In the genomic region with DNA sequence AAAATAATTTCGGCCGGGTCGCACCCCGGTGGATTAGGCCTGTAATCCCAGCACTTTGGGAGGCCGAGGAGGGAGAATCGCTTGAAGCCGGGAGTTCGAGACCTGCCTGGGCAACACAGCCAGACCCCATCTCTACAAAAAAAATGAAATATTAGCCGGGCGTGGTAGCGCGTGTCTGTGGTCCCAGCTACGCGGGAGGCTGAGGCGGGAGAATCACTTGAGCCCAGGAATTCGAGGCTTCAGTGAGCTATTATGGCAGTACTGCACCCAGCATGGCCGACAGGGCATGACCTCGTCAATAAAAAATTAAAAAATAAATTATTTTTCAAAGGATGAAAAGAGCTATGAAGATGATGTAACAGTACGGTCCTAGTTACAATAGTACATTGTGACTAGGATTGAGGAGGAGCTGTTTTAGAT, we compare ENCODE assay signal across 8 cellular contexts. TPM values are rescaled to one million over a fixed set of nuclear protein-coding genes. Genes with fewer than 3 reads are reported as not detected.
DNase-seq lines count a peak whose midpoint lies in the region; ATAC-seq and TF ChIP-seq lines count a peak whose summit lies in the region.

No MANE protein-coding gene starts in this region.

- H3K36me3 ChIP-seq in HUES64 (ENCODE audit: insufficient read depth, low read length) (peaks cover 23% of the 10 kb centered on the region), breast epithelium (no peaks in the 10 kb centered on the region), muscle layer of colon (ENCODE audit: insufficient read depth, low read length) (peaks cover 16% of the 10 kb centered on the region)

- TF ChIP-seq POLR2A in breast epithelium (IDR thresholded peaks at IDR 0.05) = no peak

- WGBS in HUES64 = 7% methylated on average over 17 of the region's 19 CpGs

- H3K4me3 ChIP-seq in AG10803 (ENCODE audit: low read length) (peak overlapping the region; percentile 78), HUES64 (ENCODE audit: low read length) (peak overlapping the region; percentile 99), breast epithelium (peak overlapping the region; percentile 64 to 94 (median 77)), muscle layer of colon (ENCODE audit: low read depth in 1 of 2, low read length in 2 of 2) (peak overlapping the region; percentile 68 to 78)

- no peaks in the 10 kb centered on the region for H3K9me3 ChIP-seq in HUES64 (ENCODE audit: insufficient read depth, low read depth, low read length)
- no peaks in the 10 kb centered on the region for H3K9me3 ChIP-seq in breast epithelium
- no peaks in the 10 kb centered on the region for H3K9me3 ChIP-seq in muscle layer of colon (ENCODE audit: low read length)

- no peak for TF ChIP-seq CTCF in AG10803 (conservative IDR thresholded peaks at IDR 0.05; ENCODE audit: low read length)
- no peak for TF ChIP-seq CTCF in breast epithelium (IDR thresholded peaks at IDR 0.05)

- H3K27ac ChIP-seq in HUES64 (ENCODE audit: low read depth, low read length) (peak overlapping the region; percentile 82), breast epithelium (peak overlapping the region; percentile 80 to 89), muscle layer of colon (ENCODE audit: low read depth, low read length) (peak overlapping the region; percentile 73)

- intact Hi-C loops in breast epithelium (cut with DNase I; ENCODE audit: low total_unique reads) = no loop called here

- H3K9ac ChIP-seq in HUES64 (ENCODE audit: low read depth, low read length) (peak overlapping the region; percentile 99), muscle layer of colon (ENCODE audit: low read length) (peak overlapping the region; percentile 59)

- DNase-seq in AG10803 (ENCODE audit: low read depth) (no peak), breast epithelium (ENCODE audit: low spot score in 2 of 2) (no peak), DMS79 (lab: John Stamatoyannopoulos, UW) (no peak)

- H3K4me1 ChIP-seq in HUES64 (ENCODE audit: insufficient read depth, low read length) (no peaks in the 10 kb centered on the region), breast epithelium (peaks cover 0 to 10% of the 10 kb centered on the region in 2 donors), muscle layer of colon (ENCODE audit: insufficient read depth, low read length) (peaks cover 9% of the 10 kb centered on the region)

- H3K27me3 ChIP-seq in HUES64 (ENCODE audit: insufficient read depth, low read length) (no peaks in the 10 kb centered on the region), breast epithelium (no peaks in the 10 kb centered on the region), muscle layer of colon (ENCODE audit: control insufficient read depth in 1 of 2, insufficient read depth in 2 of 2, low read length in 2 of 2) (no peaks in the 10 kb centered on the region)

- ATAC-seq in HG02973 (IDR thresholded peaks at IDR 0.05; ENCODE audit: unreplicated experiment) = no peak
- no peak for ATAC-seq in activated CD4-positive, CD25-positive, alpha-beta regulatory T cell treated with anti-CD3 and anti-CD28 coated beads, Interleukin-2, amount 50 U/mL, for 24 hours
- no peak for ATAC-seq in HG02571 (IDR thresholded peaks at IDR 0.05; ENCODE audit: unreplicated experiment)

RNA-seq across cellular contexts. Expression of a gene that starts 0.5 kb away (rescaled TPM):
- polyA plus RNA-seq in HUES64 (2013, experiment 1 of 2) = 19.9 TPM
- 21.0 TPM for polyA plus RNA-seq in HUES64 (2013, experiment 2 of 2)
- total RNA-seq in breast epithelium = 10 to 100 TPM; 13.0 to 28.1 (median 23.3) TPM

RNA-seq across cellular contexts. Expression of a gene that starts 0.7 kb away (rescaled TPM):
- polyA plus RNA-seq in HUES64 (2013, experiment 1 of 2) = 36.5 TPM
- polyA plus RNA-seq in HUES64 (2013, experiment 2 of 2) = 33.7 TPM
- total RNA-seq in breast epithelium = 100 to 1,000 TPM; 133 to 162 (median 147) TPM

RNA-seq across cellular contexts. Expression of a gene that starts 32.3 kb away (rescaled TPM):
- polyA plus RNA-seq in HUES64 (2013, experiment 1 of 2) = 23.7 TPM
- 21.0 TPM for polyA plus RNA-seq in HUES64 (2013, experiment 2 of 2)
- total RNA-seq in breast epithelium = 10 to 100 TPM; 17.3 to 36.4 (median 19.7) TPM

RNA-seq across cellular contexts. Expression of a gene that starts 36.8 kb away (rescaled TPM):
- 4.5 TPM for polyA plus RNA-seq in HUES64 (2013, experiment 1 of 2)
- polyA plus RNA-seq in HUES64 (2013, experiment 2 of 2) = 7.2 TPM
- 10 to 100 TPM; 11.5 to 22.2 (median 13.1) TPM for total RNA-seq in breast epithelium

RNA-seq across cellular contexts. Expression of a gene that starts 49.8 kb away (rescaled TPM):
- 120 TPM for polyA plus RNA-seq in HUES64 (2013, experiment 1 of 2)
- 112 TPM for polyA plus RNA-seq in HUES64 (2013, experiment 2 of 2)
- total RNA-seq in breast epithelium = 100 to 1,000 TPM; 137 to 153 (median 152) TPM
